In genomic region chr7:128835790-128836641, GRCh38 we compare ENCODE assay signal across 12 cellular contexts. TPM values are rescaled to one million over a fixed set of nuclear protein-coding genes. Genes with fewer than 3 reads are reported as not detected.
DNase-seq lines count a peak whose midpoint lies in the region; ATAC-seq and TF ChIP-seq lines count a peak whose summit lies in the region.
"Had no signal": no experiment of that assay in that cellular context is flagged by ENCODE, and none has a peak within 500 bp of the region (broad histone marks: within the 10 kb centered on the region; RNA-seq: fewer than 3 reads in every experiment).

No MANE protein-coding gene starts in this region.

- WGBS in endodermal cell (ENCODE audit: insufficient coverage in 1 of 2, insufficient read length in 1 of 2), 2 experiments, result 91 to 94% methylated on average over 6 to 14 of the region's 14 CpGs

- peak; percentile 25 for DNase-seq in EL
- peak; percentile 15 to 27 for DNase-seq in hippocampal formation (lab: John Stamatoyannopoulos, UW)
- DNase-seq in kidney tubule cell (ENCODE audit: low spot score), result no peak
- no peak for DNase-seq in endodermal cell
- DNase-seq: NCI-H1105 treated with DMSO at 0.1 percent for 48 hours, NCI-H748 treated with DMSO at 0.1 percent for 48 hours, SIG-M5 had no signal

- no peaks in the 10 kb centered on the region for H3K9me3 ChIP-seq in endodermal cell (ENCODE audit: control insufficient read depth, low read length)

- H3K27me3 ChIP-seq in rectal smooth muscle tissue (ENCODE audit: control insufficient read depth, insufficient read depth, low read length), result peaks cover 4% of the 10 kb centered on the region
- H3K27me3 ChIP-seq in endodermal cell (ENCODE audit: control insufficient read depth, insufficient read depth, low read length, poor library complexity, severe bottlenecking), result peaks cover 4% of the 10 kb centered on the region

- H3K4me1 ChIP-seq in rectal smooth muscle tissue (ENCODE audit: control insufficient read depth, insufficient read depth, low read length), result peaks cover 31% of the 10 kb centered on the region
- H3K4me1 ChIP-seq in endodermal cell (ENCODE audit: control insufficient read depth, insufficient read depth, low read length), result peaks cover 7% of the 10 kb centered on the region

- H3K27ac Mint-ChIP-seq in brain, result peak overlapping the region; percentile 10 to 82 (median 41)
- H3K27ac Mint-ChIP-seq in endodermal cell, result no peak overlapping the region

- H3K36me3 Mint-ChIP-seq in brain, result peaks cover 12% of the 10 kb centered on the region
- no peaks in the 10 kb centered on the region for H3K36me3 Mint-ChIP-seq in endodermal cell (ENCODE audit: low read depth)

- ATAC-seq in GM19328 (IDR thresholded peaks at IDR 0.05; ENCODE audit: unreplicated experiment) (no peak), GM19455 (IDR thresholded peaks at IDR 0.05; ENCODE audit: unreplicated experiment) (no peak)

- no peak for TF ChIP-seq CTCF in brain (conservative IDR thresholded peaks at IDR 0.05)
- no peak for TF ChIP-seq CTCF in endodermal cell (conservative IDR thresholded peaks at IDR 0.05)

- H3K27ac ChIP-seq in rectal smooth muscle tissue (ENCODE audit: low read depth, low read length) (peak overlapping the region; percentile 98), endodermal cell (ENCODE audit: low read depth, low read length) (no peak overlapping the region)
- H3K27ac ChIP-seq: C4-2B had no signal

- H3K9ac ChIP-seq in rectal smooth muscle tissue (ENCODE audit: low read length) (no peak overlapping the region), endodermal cell (ENCODE audit: extremely low read depth, low read length, poor library complexity, severe bottlenecking) (no peak overlapping the region)

- H3K36me3 ChIP-seq in rectal smooth muscle tissue (ENCODE audit: control insufficient read depth, insufficient read depth, low read length) (peaks cover 19% of the 10 kb centered on the region), endodermal cell (ENCODE audit: control insufficient read depth, insufficient read depth, low read length) (peaks cover 15% of the 10 kb centered on the region)

- H3K27me3 Mint-ChIP-seq in brain, result no peaks in the 10 kb centered on the region
- H3K27me3 Mint-ChIP-seq in endodermal cell (ENCODE audit: insufficient read depth), result peaks cover 11% of the 10 kb centered on the region

- H3K4me3 ChIP-seq in rectal smooth muscle tissue (ENCODE audit: low read length) (no peak overlapping the region), endodermal cell (ENCODE audit: low read length) (no peak overlapping the region)

- H3K9me3 Mint-ChIP-seq in brain (no peaks in the 10 kb centered on the region), endodermal cell (no peaks in the 10 kb centered on the region)

- H3K4me1 Mint-ChIP-seq in brain (peaks cover 50% of the 10 kb centered on the region), endodermal cell (peaks cover 11% of the 10 kb centered on the region)

- H3K4me3 Mint-ChIP-seq in brain (peak overlapping the region in 2 of 5 experiments; percentile 10 to 41), endodermal cell (no peak overlapping the region)

RNA-seq across cellular contexts. Expression of gene FLNC, which starts 5.8 kb away (rescaled TPM):
- polyA plus RNA-seq in brain (ENCODE audit: insufficient read depth, low read depth, low replicate concordance), result 7.8 TPM
- total RNA-seq in endodermal cell, result 10 to 100 TPM in 1 of 2 donors, 1 to 10 TPM in 1; 6.6 to 11.5 TPM
- 25.3 TPM for polyA plus RNA-seq in endodermal cell (2013, experiment 1 of 2)
- 28.7 TPM for polyA plus RNA-seq in endodermal cell (2013, experiment 2 of 2)

RNA-seq across cellular contexts. Expression of gene ATP6V1F, which starts 26.6 kb away (rescaled TPM):
- polyA plus RNA-seq in brain (ENCODE audit: insufficient read depth, low read depth, low replicate concordance), result 392 TPM
- 100 to 1,000 TPM; 122 to 157 TPM for total RNA-seq in endodermal cell
- polyA plus RNA-seq in endodermal cell (2013, experiment 1 of 2), result 128 TPM
- polyA plus RNA-seq in endodermal cell (2013, experiment 2 of 2), result 128 TPM

RNA-seq across cellular contexts. Expression of gene CCDC136, which starts 44.2 kb away (rescaled TPM):
- 33.2 TPM for polyA plus RNA-seq in brain (ENCODE audit: insufficient read depth, low read depth, low replicate concordance)
- 10 to 100 TPM; 46.0 to 51.2 TPM for total RNA-seq in endodermal cell
- 53.3 TPM for polyA plus RNA-seq in endodermal cell (2013, experiment 1 of 2)
- 41.1 TPM for polyA plus RNA-seq in endodermal cell (2013, experiment 2 of 2)

Comparison
In these comparisons a context has a peak if more than half of its experiments do, and no peak if none do; other contexts are left out.
1. DNase-seq: peak in EL (single experiment) and hippocampal formation (2 of 2); none in kidney tubule cell (single experiment) and endodermal cell (single experiment).